ENCODE assay signal across 1 cellular context in genomic region chr6:24856246-24856599, GRCh38.
TF ChIP-seq lines count a peak whose summit lies in the region.

No MANE protein-coding gene starts in this region.

TF ChIP-seq in H1, 55 proteins besides CTCF, POLR2A, EP300 and RAD21:
- TF ChIP-seq CHD2 (IDR thresholded peaks at IDR 0.05; ENCODE audit: low read length), result no peak
- TF ChIP-seq NRF1 (IDR thresholded peaks at IDR 0.05; ENCODE audit: low read depth, low read length), result no peak
- TF ChIP-seq NANOG (IDR thresholded peaks at IDR 0.05; ENCODE audit: insufficient read depth, low read depth, low read length, poor library complexity, severe bottlenecking), result peak; percentile 7
- no peak for TF ChIP-seq RXRA (IDR thresholded peaks at IDR 0.05; ENCODE audit: insufficient read depth, low read depth, low read length)
- no peak for TF ChIP-seq POLR2AphosphoS5 (IDR thresholded peaks at IDR 0.05; ENCODE audit: low read depth, low read length)
